In the genomic region with DNA sequence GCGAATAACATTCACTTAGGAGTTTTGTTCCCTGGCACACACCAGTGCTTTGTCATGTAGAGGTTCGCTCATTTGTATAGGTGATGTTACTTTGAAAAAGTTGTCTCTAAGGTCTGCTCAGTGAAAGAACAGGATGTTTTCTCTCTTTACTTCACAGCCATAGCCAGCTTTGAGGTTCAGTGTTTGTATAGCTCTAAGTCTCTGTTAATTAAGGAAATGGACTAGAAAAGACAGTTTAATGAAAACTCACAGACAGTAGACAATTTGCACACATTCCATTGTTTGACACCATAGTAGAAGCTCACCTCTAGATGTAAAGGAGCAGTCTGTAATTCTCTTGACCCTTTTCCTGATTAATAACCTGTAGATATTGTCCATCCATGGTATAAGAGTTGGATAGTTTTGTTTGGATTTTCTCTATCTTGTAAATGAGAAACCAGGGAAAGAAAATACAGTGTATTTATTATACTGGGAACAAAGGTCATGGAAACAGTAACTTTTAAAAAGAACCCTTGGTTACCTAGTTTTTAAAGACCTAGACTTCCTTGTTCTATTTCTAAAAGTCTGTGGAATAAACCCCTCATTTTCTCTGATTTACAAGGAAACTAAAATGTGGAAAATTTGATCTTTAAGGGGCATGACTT, we compare ENCODE assay signal across 1 cellular context.
TF ChIP-seq lines count a peak whose summit lies in the region.

No MANE protein-coding gene starts in this region.

TF ChIP-seq in IMR-90, 13 proteins besides CTCF, POLR2A, EP300 and RAD21:
- no peak for TF ChIP-seq MAZ (IDR thresholded peaks at IDR 0.05; ENCODE audit: borderline replicate concordance, low read depth, low read length)
- no peak for TF ChIP-seq ELK1 (IDR thresholded peaks at IDR 0.05; ENCODE audit: borderline replicate concordance, low read depth, low read length)
- no peak for TF ChIP-seq CHD1 (IDR thresholded peaks at IDR 0.05; ENCODE audit: low read depth, low read length)
- TF ChIP-seq USF2 (IDR thresholded peaks at IDR 0.05; ENCODE audit: low read depth, low read length), result no peak
- no peak for TF ChIP-seq RCOR1 (IDR thresholded peaks at IDR 0.05; ENCODE audit: insufficient replicate concordance, low read length)
- no peak for TF ChIP-seq MAFK (IDR thresholded peaks at IDR 0.05; ENCODE audit: low read depth, low read length)
- no peak for TF ChIP-seq BHLHE40 (IDR thresholded peaks at IDR 0.05; ENCODE audit: low read depth, low read length)
- TF ChIP-seq SMC3 (IDR thresholded peaks at IDR 0.05; ENCODE audit: low read depth, low read length), result no peak
